ENCODE assay signal across 1 cellular context in genomic region chr1:110686188-110686587, GRCh38.
TF ChIP-seq lines count a peak whose summit lies in the region.

No MANE protein-coding gene starts in this region.

TF ChIP-seq in HepG2, 621 proteins besides CTCF, POLR2A, EP300 and RAD21:
- no peak for TF ChIP-seq ZNF598 (CRISPR knock-in tag; IDR thresholded peaks at IDR 0.05; ENCODE audit: borderline replicate concordance)
- TF ChIP-seq ZNF337 (CRISPR knock-in tag; IDR thresholded peaks at IDR 0.05; ENCODE audit: borderline replicate concordance, low read depth) = no peak
- no peak for TF ChIP-seq HOXA3 (CRISPR knock-in tag; IDR thresholded peaks at IDR 0.05)
- no peak for TF ChIP-seq HIVEP1 (CRISPR knock-in tag; IDR thresholded peaks at IDR 0.05)
- TF ChIP-seq PCBP2 (optimal IDR thresholded peaks at IDR 0.05; ENCODE audit: low read depth, low read length, poor library complexity, severe bottlenecking) = no peak
- TF ChIP-seq ZNF382 (CRISPR knock-in tag; IDR thresholded peaks at IDR 0.05; ENCODE audit: borderline replicate concordance) = no peak
- no peak for TF ChIP-seq E2F2 (CRISPR knock-in tag; IDR thresholded peaks at IDR 0.05; ENCODE audit: borderline replicate concordance)
- TF ChIP-seq KAT8 (CRISPR knock-in tag; IDR thresholded peaks at IDR 0.05) = no peak
- TF ChIP-seq ZBTB7B (CRISPR knock-in tag; IDR thresholded peaks at IDR 0.05) = no peak
- no peak for TF ChIP-seq SMAD1 (CRISPR knock-in tag; IDR thresholded peaks at IDR 0.05; ENCODE audit: borderline replicate concordance, low read depth)
- TF ChIP-seq TBL1XR1 (IDR thresholded peaks at IDR 0.05; ENCODE audit: borderline replicate concordance, low read length, partially characterized antibody) = no peak
- TF ChIP-seq HES4 (CRISPR knock-in tag; IDR thresholded peaks at IDR 0.05; ENCODE audit: borderline replicate concordance) = no peak
- TF ChIP-seq TEF (CRISPR knock-in tag; IDR thresholded peaks at IDR 0.05) = no peak
- TF ChIP-seq THAP9 (CRISPR knock-in tag; IDR thresholded peaks at IDR 0.05; ENCODE audit: borderline replicate concordance) = no peak
- TF ChIP-seq SMYD3 (CRISPR knock-in tag; IDR thresholded peaks at IDR 0.05) = no peak
- TF ChIP-seq ZFYVE20 (CRISPR knock-in tag; IDR thresholded peaks at IDR 0.05; ENCODE audit: borderline replicate concordance, low read depth) = no peak
- no peak for TF ChIP-seq ZNF547 (CRISPR knock-in tag; IDR thresholded peaks at IDR 0.05)
- no peak for TF ChIP-seq SKIL (CRISPR knock-in tag; IDR thresholded peaks at IDR 0.05; ENCODE audit: borderline replicate concordance)
- TF ChIP-seq ZSCAN9 (CRISPR knock-in tag; IDR thresholded peaks at IDR 0.05; ENCODE audit: borderline replicate concordance) = no peak
